ENCODE assay signal across 13 cellular contexts in genomic region chr2:239151201-239152131, GRCh38.
DNase-seq lines count a peak whose midpoint lies in the region; ATAC-seq and TF ChIP-seq lines count a peak whose summit lies in the region.
"Had no signal": no experiment of that assay in that cellular context is flagged by ENCODE, and none has a peak within 500 bp of the region (broad histone marks: within the 10 kb centered on the region; RNA-seq: fewer than 3 reads in every experiment).

No MANE protein-coding gene starts in this region.

- DNase-seq in CD8-positive, alpha-beta T cell: no peak
- DNase-seq in activated naive CD8-positive, alpha-beta T cell treated with anti-CD3 and anti-CD28 coated beads, Interleukin-2, amount 10 ng/mL, durations not matched to agents 7 days and 5 days: peak; percentile 19
- DNase-seq in left ventricle myocardium superior (no peak), sigmoid colon (peak; percentile 90), NCI-H187 (lab: John Stamatoyannopoulos, UW) (no peak), ureter (ENCODE audit: low spot score) (no peak), GOT3 (lab: John Stamatoyannopoulos, UW) (no peak), H4 (ENCODE audit: low spot score) (no peak)
- DNase-seq: activated CD4-positive, alpha-beta T cell treated with anti-CD3 and anti-CD28 coated beads for 36 hours; DMS79; NCI-H1694; stimulated activated CD4-positive, alpha-beta T cell treated with anti-CD3 and anti-CD28 coated beads, Interleukin-4, amount 100 ng/mL, for 1 hour had no signal

- no peaks in the 10 kb centered on the region for H3K27me3 ChIP-seq in CD8-positive, alpha-beta T cell (ENCODE audit: insufficient read depth, low read length)
- H3K27me3 ChIP-seq in sigmoid colon: no peaks in the 10 kb centered on the region

- H3K9me3 Mint-ChIP-seq in CD8-positive, alpha-beta T cell: peaks cover 8% of the 10 kb centered on the region
- H3K9me3 Mint-ChIP-seq in activated naive CD8-positive, alpha-beta T cell treated with anti-CD3 and anti-CD28 coated beads, Interleukin-2, amount 10 ng/mL, durations not matched to agents 7 days and 5 days: peaks cover 9% of the 10 kb centered on the region
- H3K9me3 Mint-ChIP-seq: brain had no signal

- CTCF ChIA-PET in CD8-positive, alpha-beta T cell (lab: Charles Lee): no interaction called here

- H3K27me3 Mint-ChIP-seq in CD8-positive, alpha-beta T cell (ENCODE audit: low read depth): no peaks in the 10 kb centered on the region
- no peaks in the 10 kb centered on the region for H3K27me3 Mint-ChIP-seq in activated naive CD8-positive, alpha-beta T cell treated with anti-CD3 and anti-CD28 coated beads, Interleukin-2, amount 10 ng/mL, durations not matched to agents 7 days and 5 days
- H3K27me3 Mint-ChIP-seq: activated CD4-positive, alpha-beta T cell treated with anti-CD3 and anti-CD28 coated beads for 36 hours; brain had no signal

- H3K4me3 Mint-ChIP-seq in CD8-positive, alpha-beta T cell: no peak overlapping the region
- H3K4me3 Mint-ChIP-seq in activated naive CD8-positive, alpha-beta T cell treated with anti-CD3 and anti-CD28 coated beads, Interleukin-2, amount 10 ng/mL, durations not matched to agents 7 days and 5 days: no peak overlapping the region
- H3K4me3 Mint-ChIP-seq: activated CD4-positive, alpha-beta T cell treated with anti-CD3 and anti-CD28 coated beads for 36 hours; brain had no signal

- POLR2A ChIA-PET in CD8-positive, alpha-beta T cell (lab: Charles Lee): no interaction called here
- POLR2A ChIA-PET in activated naive CD8-positive, alpha-beta T cell treated with anti-CD3 and anti-CD28 coated beads, Interleukin-2, amount 10 ng/mL, durations not matched to agents 7 days and 5 days (lab: Charles Lee): no interaction called here

- H3K4me3 ChIP-seq in CD8-positive, alpha-beta T cell (ENCODE audit: low read depth, low read length): no peak overlapping the region
- no peak overlapping the region for H3K4me3 ChIP-seq in sigmoid colon

- TF ChIP-seq POLR2A in sigmoid colon (IDR thresholded peaks at IDR 0.05): no peak

- no peak for ATAC-seq in CD8-positive, alpha-beta T cell
- ATAC-seq in activated naive CD8-positive, alpha-beta T cell treated with anti-CD3 and anti-CD28 coated beads, Interleukin-2, amount 10 ng/mL, durations not matched to agents 7 days and 5 days (ENCODE audit: low read depth): no peak
- ATAC-seq in left ventricle myocardium superior: peak; percentile 73
- ATAC-seq: activated CD4-positive, alpha-beta T cell treated with anti-CD3 and anti-CD28 coated beads for 36 hours had no signal

- peaks cover 18% of the 10 kb centered on the region for H3K4me1 Mint-ChIP-seq in CD8-positive, alpha-beta T cell (ENCODE audit: low read depth)
- peaks cover 14% of the 10 kb centered on the region for H3K4me1 Mint-ChIP-seq in activated naive CD8-positive, alpha-beta T cell treated with anti-CD3 and anti-CD28 coated beads, Interleukin-2, amount 10 ng/mL, durations not matched to agents 7 days and 5 days
- H3K4me1 Mint-ChIP-seq: brain had no signal

- peaks cover 10% of the 10 kb centered on the region for H3K9me3 ChIP-seq in CD8-positive, alpha-beta T cell (ENCODE audit: low read length)
- no peaks in the 10 kb centered on the region for H3K9me3 ChIP-seq in sigmoid colon

- H3K27ac ChIP-seq in CD8-positive, alpha-beta T cell (ENCODE audit: low read depth, low read length): peak overlapping the region; percentile 41
- H3K27ac ChIP-seq in sigmoid colon: peak overlapping the region; percentile 74 to 82 (median 78)

- WGBS in sigmoid colon, 2 donors: 94 to 96% methylated on average over 16 of the region's 16 CpGs

- peak overlapping the region; percentile 85 for H3K27ac Mint-ChIP-seq in CD8-positive, alpha-beta T cell
- peak overlapping the region; percentile 84 for H3K27ac Mint-ChIP-seq in activated naive CD8-positive, alpha-beta T cell treated with anti-CD3 and anti-CD28 coated beads, Interleukin-2, amount 10 ng/mL, durations not matched to agents 7 days and 5 days
- H3K27ac Mint-ChIP-seq: activated CD4-positive, alpha-beta T cell treated with anti-CD3 and anti-CD28 coated beads for 36 hours; brain had no signal

- peaks cover 36% of the 10 kb centered on the region for H3K36me3 ChIP-seq in CD8-positive, alpha-beta T cell (ENCODE audit: insufficient read depth, low read length)
- H3K36me3 ChIP-seq in sigmoid colon: peaks cover 29 to 93% (median 43%) of the 10 kb centered on the region in 4 donors

- intact Hi-C loops in CD8-positive, alpha-beta T cell (cut with DNase I, micrococcal nuclease): no loop called here
- intact Hi-C loops in left ventricle myocardium superior (cut with micrococcal nuclease) (no loop called here), sigmoid colon (cut with DNase I) (no loop called here)

- H3K4me1 ChIP-seq in CD8-positive, alpha-beta T cell (ENCODE audit: insufficient read depth, low read length): peaks cover 12% of the 10 kb centered on the region
- H3K4me1 ChIP-seq in sigmoid colon: peaks cover 0 to 29% (median 23%) of the 10 kb centered on the region in 4 donors

- peaks cover 69% of the 10 kb centered on the region for H3K36me3 Mint-ChIP-seq in CD8-positive, alpha-beta T cell
- peaks cover 55% of the 10 kb centered on the region for H3K36me3 Mint-ChIP-seq in activated naive CD8-positive, alpha-beta T cell treated with anti-CD3 and anti-CD28 coated beads, Interleukin-2, amount 10 ng/mL, durations not matched to agents 7 days and 5 days

- no peak for TF ChIP-seq CTCF in CD8-positive, alpha-beta T cell (IDR thresholded peaks at IDR 0.05)
- TF ChIP-seq CTCF in sigmoid colon (IDR thresholded peaks at IDR 0.05): no peak

- TF ChIP-seq EP300 in sigmoid colon (IDR thresholded peaks at IDR 0.05): peak in 3 of 4 donors; percentile 76 to 95 (median 90)

Comparison
In these comparisons a context has a peak if more than half of its experiments do, and no peak if none do; other contexts are left out.
1. DNase-seq: peak in activated naive CD8-positive, alpha-beta T cell treated with anti-CD3 and anti-CD28 coated beads, Interleukin-2, amount 10 ng/mL, durations not matched to agents 7 days and 5 days (single experiment) and sigmoid colon (single experiment); none in CD8-positive, alpha-beta T cell (0 of 7), left ventricle myocardium superior (single experiment), NCI-H187 (0 of 2), ureter (single experiment), GOT3 (single experiment) and H4 (single experiment).